ENCODE assay signal across 8 cellular contexts in the genomic region with DNA sequence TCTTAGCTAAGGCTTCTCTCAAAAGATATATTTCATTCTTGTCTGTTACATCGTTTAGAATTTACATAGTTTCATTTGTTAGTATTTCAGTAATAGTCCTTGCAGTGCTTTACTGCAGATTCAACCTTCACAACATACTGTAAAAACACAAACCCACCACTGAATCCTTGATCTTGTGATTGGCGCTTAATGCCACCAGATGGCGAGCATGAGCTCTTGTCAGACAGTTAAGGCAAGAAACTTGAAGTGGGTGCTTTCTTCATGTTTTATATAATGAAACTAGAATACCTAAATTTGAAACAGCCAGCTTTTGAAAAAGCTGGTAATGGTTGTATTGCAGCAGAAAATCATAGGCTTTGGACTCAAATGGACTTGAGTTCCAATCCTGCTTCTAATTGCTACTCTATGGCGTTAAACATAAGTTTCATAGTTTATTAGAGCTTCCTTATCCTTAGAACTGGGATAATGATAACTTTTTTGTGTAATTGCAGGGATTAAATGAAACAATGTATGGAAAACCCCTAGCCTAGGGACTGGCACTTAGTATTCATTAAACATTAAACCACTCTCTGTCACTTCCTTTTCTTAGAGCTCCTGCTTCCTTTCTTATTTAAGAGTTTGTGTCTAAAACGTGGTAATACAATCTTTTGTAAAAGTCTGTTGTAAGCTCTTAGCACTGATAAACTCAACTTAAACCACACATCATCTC.
DNase-seq lines count a peak whose midpoint lies in the region; ATAC-seq, FAIRE-seq and TF ChIP-seq lines count a peak whose summit lies in the region.

No MANE protein-coding gene starts in this region.

- peak; percentile 58 for TF ChIP-seq CTCF in A549 (IDR thresholded peaks at IDR 0.05)
- peak; percentile 63; the same call in 1 of the 2 replicates for TF ChIP-seq CTCF in GM12875 (IDR thresholded peaks at IDR 0.05; ENCODE audit: borderline replicate concordance, insufficient read depth, low read depth, low read length)
- TF ChIP-seq CTCF in endodermal cell (conservative IDR thresholded peaks at IDR 0.05): peak; percentile 80
- peak; percentile 18 to 29 (median 25) for TF ChIP-seq CTCF in testis (IDR thresholded peaks at IDR 0.05)

- intact Hi-C loops in testis (cut with DNase I; ENCODE audit: low total_unique reads): no loop called here

- ATAC-seq in A549: peak; percentile 85 to 89; a peak in 5 of 6 replicates
- ATAC-seq in HG02938 (IDR thresholded peaks at IDR 0.05; ENCODE audit: unreplicated experiment): peak; percentile 57
- peak; percentile 70 to 77 for ATAC-seq in naive thymus-derived CD8-positive, alpha-beta T cell

- no peak for TF ChIP-seq POLR2A in A549 (IDR thresholded peaks at IDR 0.05; ENCODE audit: low read length)
- TF ChIP-seq POLR2A in testis (IDR thresholded peaks at IDR 0.05): no peak

- H3K9me3 ChIP-seq in A549 (no peaks in the 10 kb centered on the region), endodermal cell (ENCODE audit: control insufficient read depth, low read length) (no peaks in the 10 kb centered on the region), testis (no peaks in the 10 kb centered on the region)

- peaks cover 30% of the 10 kb centered on the region for H3K36me3 Mint-ChIP-seq in activated CD4-positive, alpha-beta memory T cell treated with anti-CD3 and anti-CD28 coated beads, Interleukin-2, amount 10 ng/mL, durations not matched to agents 7 days and 5 days (ENCODE audit: low read depth)
- peaks cover 29% of the 10 kb centered on the region for H3K36me3 Mint-ChIP-seq in endodermal cell (ENCODE audit: low read depth)
- H3K36me3 Mint-ChIP-seq in naive thymus-derived CD8-positive, alpha-beta T cell: peaks cover 0 to 51% (median 2%) of the 10 kb centered on the region in 3 donors

- TF ChIP-seq RAD21 in A549 (conservative IDR thresholded peaks at IDR 0.05 in 1 of 2, IDR thresholded peaks at IDR 0.05 in 1 of 2): peak; percentile 35 to 62; a peak in 3 of 5 replicates

- H3K27ac ChIP-seq in A549 (no peak overlapping the region), endodermal cell (ENCODE audit: low read depth, low read length) (no peak overlapping the region), testis (no peak overlapping the region)

- H3K36me3 ChIP-seq in endodermal cell (ENCODE audit: control insufficient read depth, insufficient read depth, low read length): peaks cover 47% of the 10 kb centered on the region
- no peaks in the 10 kb centered on the region for H3K36me3 ChIP-seq in testis (ENCODE audit: low read depth, missing control alignments)

- CTCF ChIA-PET in A549 (lab: Yijun Ruan, JAX): interaction anchor here (0.6 to 5.0 kb wide), 31 partner anchors 8 to 1568 kb away, joined by 3 to 36 read pairs (median 3); no protein-coding TSS in a partner anchor
- CTCF ChIA-PET in activated CD4-positive, alpha-beta memory T cell treated with anti-CD3 and anti-CD28 coated beads, Interleukin-2, amount 10 ng/mL, durations not matched to agents 7 days and 5 days (lab: Charles Lee): interaction anchor here (0.5 to 3.5 kb wide), 19 partner anchors 9 to 917 kb away, joined by 3 to 28 read pairs (median 4); no protein-coding TSS in a partner anchor

- peaks cover 8% of the 10 kb centered on the region; the same call in 2 of the 3 replicates for H3K4me1 ChIP-seq in A549
- no peaks in the 10 kb centered on the region for H3K4me1 ChIP-seq in endodermal cell (ENCODE audit: control insufficient read depth, insufficient read depth, low read length)
- no peaks in the 10 kb centered on the region for H3K4me1 ChIP-seq in testis

- H3K4me3 ChIP-seq in A549 (no peak overlapping the region), GM12875 (ENCODE audit: low read depth, low read length) (no peak overlapping the region), endodermal cell (ENCODE audit: low read length) (no peak overlapping the region), testis (no peak overlapping the region)

- 20% methylated on average over 5 of the region's 5 CpGs for WGBS in A549 (ENCODE audit: missing lambda C conversion rate)
- 100% methylated on average over 1 of the region's 5 CpGs; no CpG with 5 or more reads in 1 of the 2 experiments for WGBS in endodermal cell (ENCODE audit: insufficient coverage in 1 of 2, insufficient read length in 1 of 2), 2 experiments
- WGBS in testis, 2 donors: 35 to 41% methylated on average over 5 of the region's 5 CpGs

- no peak overlapping the region for H3K4me3 Mint-ChIP-seq in activated CD4-positive, alpha-beta memory T cell treated with anti-CD3 and anti-CD28 coated beads, Interleukin-2, amount 10 ng/mL, durations not matched to agents 7 days and 5 days
- no peak overlapping the region for H3K4me3 Mint-ChIP-seq in endodermal cell
- peak overlapping the region in 1 of 10 donors; percentile 11 for H3K4me3 Mint-ChIP-seq in naive thymus-derived CD8-positive, alpha-beta T cell

- POLR2A ChIA-PET in A549 (lab: Yijun Ruan, JAX): interaction anchor here (0.6 to 0.7 kb wide), 2 partner anchors 63 to 150 kb away, joined by 3 to 6 read pairs; no protein-coding TSS in a partner anchor
- POLR2A ChIA-PET in activated CD4-positive, alpha-beta memory T cell treated with anti-CD3 and anti-CD28 coated beads, Interleukin-2, amount 10 ng/mL, durations not matched to agents 7 days and 5 days (lab: Charles Lee): interaction anchor here (0.7 to 1.3 kb wide), 2 partner anchors 15 to 153 kb away, joined by 3 read pairs; no protein-coding TSS in a partner anchor
- POLR2A ChIA-PET in naive thymus-derived CD8-positive, alpha-beta T cell (lab: Charles Lee): interaction anchor here (0.6 kb wide), 1 partner anchor 76 kb away, joined by 4 read pairs; no protein-coding TSS in a partner anchor

- H3K27me3 ChIP-seq in endodermal cell (ENCODE audit: control insufficient read depth, insufficient read depth, low read length, poor library complexity, severe bottlenecking): no peaks in the 10 kb centered on the region
- H3K27me3 ChIP-seq in testis: no peaks in the 10 kb centered on the region

- H3K9ac ChIP-seq in endodermal cell (ENCODE audit: extremely low read depth, low read length, poor library complexity, severe bottlenecking): no peak overlapping the region

- peak overlapping the region; percentile 29; the same call in 2 of the 3 replicates for H3K4me2 ChIP-seq in A549

- peak; percentile 96 for FAIRE-seq in A549 (lab: Jason Lieb, UNC)

- H3K27ac Mint-ChIP-seq in activated CD4-positive, alpha-beta memory T cell treated with anti-CD3 and anti-CD28 coated beads, Interleukin-2, amount 10 ng/mL, durations not matched to agents 7 days and 5 days: peak overlapping the region; percentile 70
- no peak overlapping the region for H3K27ac Mint-ChIP-seq in endodermal cell
- H3K27ac Mint-ChIP-seq in naive thymus-derived CD8-positive, alpha-beta T cell: peak overlapping the region in 7 of 10 donors; percentile 18 to 69 (median 58)

- H3K9me3 Mint-ChIP-seq in activated CD4-positive, alpha-beta memory T cell treated with anti-CD3 and anti-CD28 coated beads, Interleukin-2, amount 10 ng/mL, durations not matched to agents 7 days and 5 days: no peaks in the 10 kb centered on the region
- no peaks in the 10 kb centered on the region for H3K9me3 Mint-ChIP-seq in endodermal cell
- H3K9me3 Mint-ChIP-seq in naive thymus-derived CD8-positive, alpha-beta T cell: no peaks in the 10 kb centered on the region

- DNase-seq in A549 (ENCODE audit: low read depth in 1 of 2, low spot score in 1 of 2) (peak; percentile 34 to 73), NCI-H345 treated with DMSO at 0.1 percent for 48 hours (lab: John Stamatoyannopoulos, UW; ENCODE audit: unreplicated experiment) (peak; percentile 9), endodermal cell (peak; percentile 76), testis (peak; percentile 40)
- peak; percentile 48 for DNase-seq in activated CD4-positive, alpha-beta memory T cell treated with anti-CD3 and anti-CD28 coated beads, Interleukin-2, amount 10 ng/mL, durations not matched to agents 7 days and 5 days
- DNase-seq in naive thymus-derived CD8-positive, alpha-beta T cell: peak; percentile 4 to 63 (median 42)

- TF ChIP-seq EP300 in A549 (IDR thresholded peaks at IDR 0.05): no peak

- no peaks in the 10 kb centered on the region for H3K27me3 Mint-ChIP-seq in activated CD4-positive, alpha-beta memory T cell treated with anti-CD3 and anti-CD28 coated beads, Interleukin-2, amount 10 ng/mL, durations not matched to agents 7 days and 5 days
- H3K27me3 Mint-ChIP-seq in endodermal cell (ENCODE audit: insufficient read depth): no peaks in the 10 kb centered on the region
- H3K27me3 Mint-ChIP-seq in naive thymus-derived CD8-positive, alpha-beta T cell: no peaks in the 10 kb centered on the region

- H3K4me1 Mint-ChIP-seq in activated CD4-positive, alpha-beta memory T cell treated with anti-CD3 and anti-CD28 coated beads, Interleukin-2, amount 10 ng/mL, durations not matched to agents 7 days and 5 days: peaks cover 43% of the 10 kb centered on the region
- H3K4me1 Mint-ChIP-seq in endodermal cell: peaks cover 10% of the 10 kb centered on the region
- H3K4me1 Mint-ChIP-seq in naive thymus-derived CD8-positive, alpha-beta T cell: peaks cover 15 to 58% (median 45%) of the 10 kb centered on the region in 4 donors

TF ChIP-seq in A549, 52 proteins besides CTCF, POLR2A, EP300 and RAD21:
- peak; percentile 46; the same call in 2 of the 3 replicates for TF ChIP-seq SMC3 (IDR thresholded peaks at IDR 0.05)
- no peak for TF ChIP-seq BHLHE40 (IDR thresholded peaks at IDR 0.05; ENCODE audit: low read depth, low read length)
- TF ChIP-seq ZNF302 (CRISPR knock-in tag; IDR thresholded peaks at IDR 0.05): no peak
- no peak for TF ChIP-seq CHD4 (IDR thresholded peaks at IDR 0.05; ENCODE audit: borderline replicate concordance)

Comparison
In these comparisons a context has a peak if more than half of its experiments do, and no peak if none do; other contexts are left out.
1. DNase-seq: peak in every context shown above with its lines; median percentile 76 in endodermal cell; 54 in A549; 48 in activated CD4-positive, alpha-beta memory T cell treated with anti-CD3 and anti-CD28 coated beads, Interleukin-2, amount 10 ng/mL, durations not matched to agents 7 days and 5 days; 42 in naive thymus-derived CD8-positive, alpha-beta T cell; 40 in testis; 9 in NCI-H345 treated with DMSO at 0.1 percent for 48 hours.
2. CTCF ChIP-seq: peak in every context shown above with its lines; median percentile 80 in endodermal cell; 63 in GM12875; 58 in A549; 25 in testis.